27 cellular contexts compared by ENCODE assay signal in genomic region chr19:46118136-46118535, GRCh38. TPM values are rescaled to one million over a fixed set of nuclear protein-coding genes. Genes with fewer than 3 reads are reported as not detected.
DNase-seq lines count a peak whose midpoint lies in the region; ATAC-seq and TF ChIP-seq lines count a peak whose summit lies in the region.
"Had no signal": no experiment of that assay in that cellular context is flagged by ENCODE, and none has a peak within 500 bp of the region (broad histone marks: within the 10 kb centered on the region; RNA-seq: fewer than 3 reads in every experiment).

No MANE protein-coding gene starts in this region.

- DNase-seq in SK-N-SH, result no peak
- DNase-seq in astrocyte of the spinal cord (ENCODE audit: low read depth, low spot score), result peak; percentile 51
- DNase-seq in mesothelial cell of epicardium (ENCODE audit: low spot score in 2 of 2, unreplicated experiment in 2 of 2), result no peak
- DNase-seq in type B pancreatic cell (ENCODE audit: extremely low spot score, unreplicated experiment), result no peak
- no peak for DNase-seq in NCI-H2227 (lab: John Stamatoyannopoulos, UW; ENCODE audit: unreplicated experiment)
- DNase-seq: Caco-2; CD4-positive, alpha-beta memory T cell; DMS 273 treated with DMSO at 0.1 percent for 48 hours; DMS79 treated with DMSO at 0.1 percent for 48 hours; GM23248; Karpas-422; NCI-H1694 treated with DMSO at 0.1 percent for 48 hours; NCI-H2081 treated with DMSO at 0.1 percent for 48 hours; NCI-H2227 treated with DMSO at 0.1 percent for 48 hours; NCI-H510A treated with DMSO at 0.1 percent for 48 hours; NCI-H748 treated with DMSO at 0.1 percent for 48 hours; NK-92 treated with Interleukin-12 subunit alpha and Interleukin-12 subunit beta, amount 100 ng/mL, for 24 hours; Peyer's patch had no signal

- H3K27me3 ChIP-seq in SK-N-SH (ENCODE audit: insufficient read depth), result no peaks in the 10 kb centered on the region
- H3K27me3 ChIP-seq: BLaER1 treated with 17β-estradiol and CSF1 and Interleukin-3, amounts not matched to agents 10 nM and 100 nM; Peyer's patch; SJSA1 had no signal

- H3K4me1 Mint-ChIP-seq in mesothelial cell of epicardium (peaks cover 43% of the 10 kb centered on the region), type B pancreatic cell (ENCODE audit: unreplicated experiment) (peaks cover 16% of the 10 kb centered on the region)
- H3K4me1 Mint-ChIP-seq: CD4-positive, alpha-beta memory T cell had no signal

- TF ChIP-seq CTCF in SK-N-SH (IDR thresholded peaks at IDR 0.05) (no peak), astrocyte of the spinal cord (IDR thresholded peaks at IDR 0.05; ENCODE audit: low read depth, low read length) (no peak), mesothelial cell of epicardium (IDR thresholded peaks at IDR 0.05; ENCODE audit: unreplicated experiment) (no peak), type B pancreatic cell (conservative IDR thresholded peaks at IDR 0.05) (no peak)

- WGBS in SK-N-SH (ENCODE audit: low lambda C conversion rate), result 17% methylated on average over 2 of the region's 3 CpGs

- H3K27ac ChIP-seq in SK-N-SH (ENCODE audit: low read depth in 2 of 2, low read length in 1 of 2), result no peak overlapping the region
- H3K27ac ChIP-seq: 22Rv1; BLaER1 treated with 17β-estradiol and CSF1 and Interleukin-3, amounts not matched to agents 10 nM and 100 nM; GM23248; Peyer's patch; SJSA1 had no signal

- H3K27me3 Mint-ChIP-seq in mesothelial cell of epicardium (ENCODE audit: low read depth) (no peaks in the 10 kb centered on the region), type B pancreatic cell (no peaks in the 10 kb centered on the region)

- no peaks in the 10 kb centered on the region for H4K20me1 ChIP-seq in SK-N-SH (ENCODE audit: insufficient read depth)
- H4K20me1 ChIP-seq: BLaER1 treated with 17β-estradiol and CSF1 and Interleukin-3, amounts not matched to agents 10 nM and 100 nM had no signal

- no peaks in the 10 kb centered on the region for H3K36me3 ChIP-seq in SK-N-SH (replicated peaks in 1 of 2; ENCODE audit: control insufficient read depth in 1 of 2, insufficient read depth in 2 of 2, low read length in 1 of 2)
- H3K36me3 ChIP-seq: BLaER1 treated with 17β-estradiol and CSF1 and Interleukin-3, amounts not matched to agents 10 nM and 100 nM; HAP-1; Peyer's patch; SJSA1 had no signal

- TF ChIP-seq RAD21 in SK-N-SH (IDR thresholded peaks at IDR 0.05; ENCODE audit: low read length), result no peak

- H3K4me3 Mint-ChIP-seq in mesothelial cell of epicardium (no peak overlapping the region), type B pancreatic cell (peak overlapping the region; percentile 37)
- H3K4me3 Mint-ChIP-seq: CD4-positive, alpha-beta memory T cell had no signal

- CTCF ChIA-PET in SK-N-SH (lab: Yijun Ruan, JAX), result interaction anchor here (0.7 to 1.3 kb wide), 3 partner anchors 11 to 148 kb away, joined by 3 to 4 read pairs (median 3); no protein-coding TSS in a partner anchor

- no peaks in the 10 kb centered on the region for H3K9me2 ChIP-seq in SK-N-SH

- H2AFZ ChIP-seq in SK-N-SH (ENCODE audit: low read depth), result no peak overlapping the region
- H2AFZ ChIP-seq: GM23248 had no signal

- H3K4me2 ChIP-seq in SK-N-SH, result peak overlapping the region; percentile 10; the same call in 1 of the 2 replicates
- H3K4me2 ChIP-seq: BLaER1 treated with 17β-estradiol and CSF1 and Interleukin-3, amounts not matched to agents 10 nM and 100 nM had no signal

- no peak; the same call in 2 of the 3 replicates for ATAC-seq in SK-N-SH treated with all-trans-retinoic acid at 6 μM for 48 hours
- no peak for ATAC-seq in GM18498 (IDR thresholded peaks at IDR 0.05; ENCODE audit: unreplicated experiment)
- ATAC-seq in GM19035 (IDR thresholded peaks at IDR 0.05; ENCODE audit: unreplicated experiment), result no peak
- ATAC-seq: Right ventricle myocardium inferior had no signal

- in situ Hi-C loops in astrocyte of the spinal cord (cut with HindIII; ENCODE audit: low sequenced_read_pairs), result no loop called here

- peaks cover 0 to 10% of the 10 kb centered on the region in 2 experiments; a peak in 1 of 4 replicates for H3K4me1 ChIP-seq in SK-N-SH (ENCODE audit: control insufficient read depth in 1 of 2, insufficient read depth in 2 of 2, low read depth in 1 of 2, low read length in 1 of 2)
- H3K4me1 ChIP-seq: Caco-2, HAP-1, Peyer's patch had no signal

- POLR2A ChIA-PET in SK-N-SH (lab: Yijun Ruan, JAX), result no interaction called here

- no peak for TF ChIP-seq EP300 in SK-N-SH (IDR thresholded peaks at IDR 0.05; ENCODE audit: borderline replicate concordance in 1 of 2, low read depth in 1 of 2, low read length in 1 of 2)

- peak overlapping the region; percentile 75 for H3K27ac Mint-ChIP-seq in mesothelial cell of epicardium
- peak overlapping the region; percentile 50 for H3K27ac Mint-ChIP-seq in type B pancreatic cell

- no peak overlapping the region for H3K9ac ChIP-seq in SK-N-SH
- H3K9ac ChIP-seq: BLaER1 treated with 17β-estradiol and CSF1 and Interleukin-3, amounts not matched to agents 10 nM and 100 nM; GM23248 had no signal

- no peaks in the 10 kb centered on the region for H3K79me2 ChIP-seq in SK-N-SH (ENCODE audit: insufficient read depth)

- H3K36me3 Mint-ChIP-seq in mesothelial cell of epicardium (peaks cover 3% of the 10 kb centered on the region), type B pancreatic cell (no peaks in the 10 kb centered on the region)
- H3K36me3 Mint-ChIP-seq: CD4-positive, alpha-beta memory T cell had no signal

- H3K9me3 Mint-ChIP-seq in mesothelial cell of epicardium (peaks cover 5% of the 10 kb centered on the region), type B pancreatic cell (no peaks in the 10 kb centered on the region)

- H3K9me3 ChIP-seq in SK-N-SH, result no peaks in the 10 kb centered on the region
- H3K9me3 ChIP-seq: Caco-2, HAP-1, Peyer's patch, SJSA1 had no signal

- H3F3A ChIP-seq in SK-N-SH (replicated peaks; ENCODE audit: insufficient read depth), result peaks cover 7% of the 10 kb centered on the region

- H3K4me3 ChIP-seq in SK-N-SH (ENCODE audit: low read depth in 2 of 2, low read length in 1 of 2) (no peak overlapping the region), astrocyte of the spinal cord (ENCODE audit: low read depth, low read length) (no peak overlapping the region)
- H3K4me3 ChIP-seq: BLaER1 treated with 17β-estradiol and CSF1 and Interleukin-3, amounts not matched to agents 10 nM and 100 nM; GM23248; HAP-1; Peyer's patch; SJSA1 had no signal

TF ChIP-seq in SK-N-SH, 30 proteins besides CTCF, POLR2A, EP300 and RAD21 (continues in another document):
- TF ChIP-seq FOXM1 (IDR thresholded peaks at IDR 0.05; ENCODE audit: low read depth) (no peak), TEAD4 (IDR thresholded peaks at IDR 0.05; ENCODE audit: borderline replicate concordance, insufficient read depth) (no peak), GATA2 (CRISPR knock-in tag; IDR thresholded peaks at IDR 0.05) (no peak), MAX (IDR thresholded peaks at IDR 0.05; ENCODE audit: low read depth) (no peak), FOXJ3 (CRISPR knock-in tag; IDR thresholded peaks at IDR 0.05) (no peak), TCF12 (IDR thresholded peaks at IDR 0.05) (peak; percentile 15; the same call in 1 of the 2 replicates), JUND (IDR thresholded peaks at IDR 0.05) (peak; percentile 23; the same call in 1 of the 2 replicates), USF2 (IDR thresholded peaks at IDR 0.05; ENCODE audit: borderline replicate concordance, low read depth, low read length) (no peak), MEF2A (IDR thresholded peaks at IDR 0.05; ENCODE audit: borderline replicate concordance, low read depth) (no peak)

TF ChIP-seq in SK-N-SH treated with all-trans-retinoic acid at 6 μM for 48 hours, 23 proteins besides CTCF, POLR2A, EP300 and RAD21 (continues in another document):
- no peak for TF ChIP-seq PATZ1 (CRISPR knock-in tag; IDR thresholded peaks at IDR 0.05; ENCODE audit: borderline replicate concordance)
- no peak for TF ChIP-seq ZNF565 (CRISPR knock-in tag; conservative IDR thresholded peaks at IDR 0.05; ENCODE audit: low read depth)

RNA-seq across cellular contexts. Expression of gene IGFL3, which starts 6.4 kb away (rescaled TPM):
- not detected in 2 replicates for polyA plus RNA-seq in SK-N-SH (2012; rRNA removed)
- not detected in 2 replicates for polyA plus RNA-seq in SK-N-SH (2012; cell fraction: cytosol; rRNA removed)
- not detected in 2 replicates for polyA plus RNA-seq in SK-N-SH (2012; cell fraction: nucleus; rRNA removed)
- not detected in 3 replicates for total RNA-seq in mesothelial cell of epicardium
- not detected in 2 replicates for total RNA-seq in type B pancreatic cell (ENCODE audit: low replicate concordance)
- total RNA-seq: Caco-2; CD4-positive, alpha-beta memory T cell; GM23248; M059J; Peyer's patch; Right ventricle myocardium inferior; SJSA1 had no signal
- polyA plus RNA-seq: CD4-positive, alpha-beta memory T cell; GM23248 had no signal

RNA-seq across cellular contexts. Expression of gene IGFL2, which starts 29.9 kb away (rescaled TPM):
- polyA plus RNA-seq in SK-N-SH (2012; rRNA removed), result 0.21 and 0.23 TPM in 2 replicates
- polyA plus RNA-seq in SK-N-SH (2012; cell fraction: cytosol; rRNA removed), result 0.05 and 0.06 TPM in 2 replicates
- 0.11 and 0.18 TPM in 2 replicates for polyA plus RNA-seq in SK-N-SH (2012; cell fraction: nucleus; rRNA removed)
- 2.0 to 3.7 TPM (median 3.7 TPM) in 3 replicates for total RNA-seq in mesothelial cell of epicardium
- total RNA-seq in type B pancreatic cell (ENCODE audit: low replicate concordance), result 104 and 441 TPM in 2 replicates
- total RNA-seq: GM23248, M059J, Peyer's patch, Right ventricle myocardium inferior, SJSA1 had no signal
- polyA plus RNA-seq: GM23248 had no signal

Comparison
In these comparisons a context has a peak if more than half of its experiments do, and no peak if none do; other contexts are left out.
1. RNA of gene IGFL2, which starts 29.9 kb away (total RNA-seq): 104 to 441 TPM in type B pancreatic cell; 2.0 to 3.7 TPM in mesothelial cell of epicardium; every median in the first group is over 10 times any median in the second.